8 cellular contexts compared by ENCODE assay signal in genomic region chr11:72112541-72113136, GRCh38. TPM values are rescaled to one million over a fixed set of nuclear protein-coding genes. Genes with fewer than 3 reads are reported as not detected.
DNase-seq lines count a peak whose midpoint lies in the region; ATAC-seq and TF ChIP-seq lines count a peak whose summit lies in the region.

TSS of gene ANAPC15 (minus strand) at chr11:72112695. CDS start at chr11:72111276, 1,419 bp downstream.

- peak; percentile 79 for ATAC-seq in GM18907 (IDR thresholded peaks at IDR 0.05; ENCODE audit: unreplicated experiment)
- peak; percentile 78 for ATAC-seq in HG03159 (IDR thresholded peaks at IDR 0.05; ENCODE audit: unreplicated experiment)
- peak; percentile 78 for ATAC-seq in WTC11

- in situ Hi-C loops in ACHN (cut with HindIII; ENCODE audit: low pct_ligation_motif_present, low pct_unique_long_range_greater_than_20kb, low sequenced_read_pairs), result no loop called here

- DNase-seq in ACHN (peak; percentile 98), NCI-H2227 treated with DMSO at 0.1 percent for 48 hours (lab: John Stamatoyannopoulos, UW) (peak; percentile 100), WTC11 (ENCODE audit: low spot score) (peak; percentile 98), cardiac fibroblast (ENCODE audit: low read depth in 2 of 2) (peak; percentile 99 to 100), immature natural killer cell (peak; percentile 98 to 99 (median 99)), smooth muscle cell of the brain vasculature (ENCODE audit: low read depth, low spot score) (peak; percentile 98)

- H3K4me3 Mint-ChIP-seq in WTC11, result peak within 1 kb of the TSS; percentile 93
- H3K4me3 Mint-ChIP-seq in immature natural killer cell, result peak within 1 kb of the TSS; percentile 91 to 99 (median 96)

- TF ChIP-seq CTCF in WTC11 (IDR thresholded peaks at IDR 0.05), result no peak
- no peak for TF ChIP-seq CTCF in cardiac fibroblast (IDR thresholded peaks at IDR 0.05; ENCODE audit: low read depth, low read length)

- H3K27me3 Mint-ChIP-seq in WTC11 (ENCODE audit: low read depth) (peaks cover 42% of the 10 kb centered on the region), immature natural killer cell (ENCODE audit: low read depth in 3 of 3) (peaks cover 8 to 16% (median 10%) of the 10 kb centered on the region in 3 donors)

- POLR2A ChIA-PET in WTC11 (lab: Charles Lee), result interaction anchor here (1.0 to 1.2 kb wide), 3 partner anchors 21 to 112 kb away, joined by 3 to 4 read pairs (median 4); partner anchors contain the start of gene INPPL1

- CTCF ChIA-PET in WTC11 (lab: Charles Lee), result interaction anchor here (0.6 to 1.6 kb wide), 5 partner anchors 21 to 319 kb away, joined by 3 to 9 read pairs (median 5); no protein-coding TSS in a partner anchor

- peaks cover 16% of the 10 kb centered on the region for H3K4me1 Mint-ChIP-seq in WTC11
- peaks cover 25 to 29% of the 10 kb centered on the region in 2 donors for H3K4me1 Mint-ChIP-seq in immature natural killer cell

- H3K4me3 ChIP-seq in cardiac fibroblast (replicated peaks in 1 of 2; ENCODE audit: low read depth in 2 of 2, low read length in 2 of 2), result peak within 1 kb of the TSS; percentile 83 to 85

- H3K9me3 Mint-ChIP-seq in WTC11 (peaks cover 8% of the 10 kb centered on the region), immature natural killer cell (no peaks in the 10 kb centered on the region)

- H3K27ac Mint-ChIP-seq in WTC11 (peak within 1 kb of the TSS; percentile 99), immature natural killer cell (peak within 1 kb of the TSS; percentile 93 to 98 (median 97))

- H3K36me3 Mint-ChIP-seq in WTC11 (peaks cover 2% of the 10 kb centered on the region; the same call in 1 of the 2 replicates), immature natural killer cell (peaks cover 4 to 17% (median 4%) of the 10 kb centered on the region in 3 donors)

TF ChIP-seq in WTC11, 78 proteins besides CTCF, POLR2A, EP300 and RAD21 (continues in another document):
- TF ChIP-seq, protein P1, sequence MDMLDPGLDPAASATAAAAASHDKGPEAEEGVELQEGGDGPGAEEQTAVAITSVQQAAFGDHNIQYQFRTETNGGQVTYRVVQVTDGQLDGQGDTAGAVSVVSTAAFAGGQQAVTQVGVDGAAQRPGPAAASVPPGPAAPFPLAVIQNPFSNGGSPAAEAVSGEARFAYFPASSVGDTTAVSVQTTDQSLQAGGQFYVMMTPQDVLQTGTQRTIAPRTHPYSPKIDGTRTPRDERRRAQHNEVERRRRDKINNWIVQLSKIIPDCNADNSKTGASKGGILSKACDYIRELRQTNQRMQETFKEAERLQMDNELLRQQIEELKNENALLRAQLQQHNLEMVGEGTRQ (CRISPR knock-in tag; IDR thresholded peaks at IDR 0.05), result peak; percentile 81
- TF ChIP-seq ZMAT4 (CRISPR knock-in tag; IDR thresholded peaks at IDR 0.05) (0 out of 2 replicates have a peak, but pooled peaks have one; percentile 15), ESRRA (CRISPR knock-in tag; IDR thresholded peaks at IDR 0.05; ENCODE audit: borderline replicate concordance) (no peak), ZNF281 (CRISPR knock-in tag; IDR thresholded peaks at IDR 0.05) (0 out of 2 replicates have a peak, but pooled peaks have one; percentile 21), IRF2 (CRISPR knock-in tag; IDR thresholded peaks at IDR 0.05; ENCODE audit: borderline replicate concordance, low read depth) (no peak), MYBL2 (CRISPR knock-in tag; IDR thresholded peaks at IDR 0.05) (no peak), SMAD3 (CRISPR knock-in tag; IDR thresholded peaks at IDR 0.05; ENCODE audit: borderline replicate concordance) (no peak; the same call in 1 of the 2 replicates), CREM (CRISPR knock-in tag; IDR thresholded peaks at IDR 0.05) (peak; percentile 91), AFF4 (CRISPR knock-in tag; IDR thresholded peaks at IDR 0.05; ENCODE audit: borderline replicate concordance) (no peak), MXD4 (CRISPR knock-in tag; IDR thresholded peaks at IDR 0.05; ENCODE audit: borderline replicate concordance) (no peak), TEAD1 (CRISPR knock-in tag; IDR thresholded peaks at IDR 0.05) (0 out of 2 replicates have a peak, but pooled peaks have one; percentile 39), RORB (CRISPR knock-in tag; IDR thresholded peaks at IDR 0.05) (no peak), SP1 (CRISPR knock-in tag; conservative IDR thresholded peaks at IDR 0.05) (peak; percentile 65), ZNF423 (CRISPR knock-in tag; IDR thresholded peaks at IDR 0.05) (no peak)
- TF ChIP-seq, protein P2, sequence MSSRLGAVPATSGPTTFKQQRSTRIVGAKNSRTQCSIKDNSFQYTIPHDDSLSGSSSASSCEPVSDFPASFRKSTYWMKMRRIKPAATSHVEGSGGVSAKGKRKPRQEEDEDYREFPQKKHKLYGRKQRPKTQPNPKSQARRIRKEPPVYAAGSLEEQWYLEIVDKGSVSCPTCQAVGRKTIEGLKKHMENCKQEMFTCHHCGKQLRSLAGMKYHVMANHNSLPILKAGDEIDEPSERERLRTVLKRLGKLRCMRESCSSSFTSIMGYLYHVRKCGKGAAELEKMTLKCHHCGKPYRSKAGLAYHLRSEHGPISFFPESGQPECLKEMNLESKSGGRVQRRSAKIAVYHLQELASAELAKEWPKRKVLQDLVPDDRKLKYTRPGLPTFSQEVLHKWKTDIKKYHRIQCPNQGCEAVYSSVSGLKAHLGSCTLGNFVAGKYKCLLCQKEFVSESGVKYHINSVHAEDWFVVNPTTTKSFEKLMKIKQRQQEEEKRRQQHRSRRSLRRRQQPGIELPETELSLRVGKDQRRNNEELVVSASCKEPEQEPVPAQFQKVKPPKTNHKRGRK (CRISPR knock-in tag; IDR thresholded peaks at IDR 0.05; ENCODE audit: borderline replicate concordance), result no peak

RNA-seq across cellular contexts. Expression of gene ANAPC15, which starts in this region (rescaled TPM):
- 60.2 to 75.4 TPM (median 66.1 TPM) in 3 replicates for total RNA-seq in WTC11 (2021)
- polyA plus RNA-seq in immature natural killer cell, result 10 to 100 TPM; 70.9 to 76.7 (median 75.2) TPM

Comparison
In these comparisons a context has a peak if more than half of its experiments do, and no peak if none do; other contexts are left out.
1. Peak in every context shown above with its lines: DNase-seq, ATAC-seq and H3K4me3 ChIP-seq.